ENCODE assay signal across 16 cellular contexts in the genomic region with DNA sequence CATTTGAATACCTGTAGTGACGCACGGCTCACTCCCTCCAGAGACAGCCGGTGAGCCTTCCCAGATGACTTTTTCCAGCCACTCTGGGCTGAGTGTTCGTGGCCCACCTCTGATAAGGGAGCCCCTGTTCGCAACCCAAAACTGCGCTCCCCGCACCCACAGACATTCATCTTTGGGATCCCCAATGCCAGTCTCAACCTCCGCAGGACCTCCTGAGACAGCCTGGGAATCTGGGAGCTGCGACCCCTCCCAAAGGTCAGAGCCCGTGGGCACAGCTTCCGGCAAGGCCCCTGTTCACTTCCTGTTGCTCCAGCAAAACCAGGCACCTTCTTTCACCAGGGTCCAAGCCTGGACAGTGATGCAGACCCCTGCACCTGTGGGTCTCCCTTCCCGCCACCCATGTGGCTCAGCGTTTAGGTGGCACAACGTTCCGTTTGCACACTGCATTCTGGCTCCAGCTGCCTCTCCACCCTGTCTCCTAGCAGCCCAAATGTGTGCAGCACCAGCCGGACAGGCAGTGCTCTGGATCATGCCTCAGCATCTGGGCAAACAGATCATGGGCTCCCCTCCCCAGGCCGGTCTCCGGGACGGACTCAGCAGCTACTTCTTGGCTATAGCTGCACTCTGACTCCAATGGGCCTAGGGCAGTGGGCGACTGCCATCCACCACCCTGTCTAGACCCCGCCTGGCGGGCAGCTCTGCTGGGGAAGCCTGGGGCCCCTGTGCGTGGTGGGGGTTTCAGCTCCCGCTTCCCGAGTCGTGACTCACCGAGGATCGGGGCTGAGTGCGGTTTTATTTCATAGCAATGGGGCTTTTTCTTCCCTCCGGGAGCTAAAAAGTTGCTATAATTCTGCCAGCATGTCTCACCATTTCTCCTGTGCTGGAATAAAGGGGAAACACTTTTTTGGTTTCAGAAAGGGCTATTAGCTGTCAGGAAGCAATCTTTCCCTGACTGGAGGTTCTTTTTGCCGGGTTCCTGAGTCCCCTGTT.
DNase-seq lines count a peak whose midpoint lies in the region; ATAC-seq, FAIRE-seq and TF ChIP-seq lines count a peak whose summit lies in the region.
"Had no signal": no experiment of that assay in that cellular context is flagged by ENCODE, and none has a peak within 500 bp of the region (broad histone marks: within the 10 kb centered on the region; RNA-seq: fewer than 3 reads in every experiment).

No MANE protein-coding gene starts in this region.

- H3K9ac ChIP-seq in liver (ENCODE audit: low read depth in 1 of 2, low read length in 2 of 2) (no peak overlapping the region), HepG2 (ENCODE audit: insufficient read depth, low read depth, low read length) (no peak overlapping the region)

- no peak overlapping the region for H3K4me3 Mint-ChIP-seq in chondrocyte (ENCODE audit: unreplicated experiment)
- H3K4me3 Mint-ChIP-seq: CD4-positive, CD25-positive, alpha-beta regulatory T cell; GM23338 had no signal

- DNase-seq in HepG2 (ENCODE audit: low spot score) (no peak), chondrocyte (ENCODE audit: low spot score) (peak; percentile 75), osteoblast (ENCODE audit: insufficient read length, low spot score, missing footprints) (peak; percentile 60), LoVo (ENCODE audit: low spot score) (no peak), nucleus accumbens (lab: John Stamatoyannopoulos, UW) (no peak), RCC 7860 (ENCODE audit: low spot score) (no peak), epidermal melanocyte (ENCODE audit: insufficient read length, low spot score) (no peak)
- DNase-seq: CD4-positive, CD25-positive, alpha-beta regulatory T cell; NCI-H1092 treated with DMSO at 0.1 percent for 48 hours; NCI-H187; NCI-H510A; NCI-H82; SIG-M5 had no signal

- H3K4me2 ChIP-seq in HepG2 (ENCODE audit: low read depth, low read length), result no peak overlapping the region
- H3K4me2 ChIP-seq in osteoblast (ENCODE audit: insufficient read depth, low read length), result no peak overlapping the region
- H3K4me2 ChIP-seq: GM23338 had no signal

- CTCF ChIA-PET in HepG2 (lab: Yijun Ruan, JAX; ENCODE audit: low intra/inter-chr PET ratio, low total read pairs), result no interaction called here

- H3K9me3 ChIP-seq in liver (ENCODE audit: control insufficient read depth in 4 of 4, low read length in 3 of 4) (no peaks in the 10 kb centered on the region), HepG2 (ENCODE audit: low read length) (no peaks in the 10 kb centered on the region), osteoblast (ENCODE audit: low read depth, low read length) (no peaks in the 10 kb centered on the region)

- no peak overlapping the region for H2AFZ ChIP-seq in HepG2 (ENCODE audit: low read length)
- no peak overlapping the region for H2AFZ ChIP-seq in osteoblast (ENCODE audit: low read length)
- H2AFZ ChIP-seq: GM23338 had no signal

- H3K27me3 Mint-ChIP-seq in chondrocyte (ENCODE audit: low read depth), result peaks cover 25% of the 10 kb centered on the region

- ATAC-seq in HepG2, result no peak
- ATAC-seq: K562 had no signal

- H3K4me1 Mint-ChIP-seq in chondrocyte (ENCODE audit: low read depth), result no peaks in the 10 kb centered on the region
- H3K4me1 Mint-ChIP-seq: CD4-positive, CD25-positive, alpha-beta regulatory T cell had no signal

- no TSS peak for BruUV-seq in HepG2 (replicated peaks; lab: Mats Ljungman, UMichigan)

- peaks cover 0 to 29% (median 25%) of the 10 kb centered on the region in 4 donors for H3K4me1 ChIP-seq in liver (ENCODE audit: control insufficient read depth in 4 of 4, insufficient read depth in 4 of 4, low read length in 3 of 4)
- no peaks in the 10 kb centered on the region for H3K4me1 ChIP-seq in HepG2 (ENCODE audit: insufficient read depth, low read length)
- no peaks in the 10 kb centered on the region for H3K4me1 ChIP-seq in osteoblast (ENCODE audit: insufficient read depth, low read length)

- POLR2A ChIA-PET in HepG2 (lab: Yijun Ruan, JAX), result no interaction called here

- H3K27ac Mint-ChIP-seq in chondrocyte (ENCODE audit: unreplicated experiment), result no peak overlapping the region
- H3K27ac Mint-ChIP-seq: CD4-positive, CD25-positive, alpha-beta regulatory T cell; GM23338 had no signal

- H3K36me3 Mint-ChIP-seq in chondrocyte (ENCODE audit: low read depth), result no peaks in the 10 kb centered on the region
- H3K36me3 Mint-ChIP-seq: CD4-positive, CD25-positive, alpha-beta regulatory T cell had no signal

- no peak for TF ChIP-seq CTCF in liver (IDR thresholded peaks at IDR 0.05; ENCODE audit: low read depth, low read length, missing input control)
- TF ChIP-seq CTCF in HepG2 (CRISPR knock-in tag; IDR thresholded peaks at IDR 0.05), result no peak
- TF ChIP-seq CTCF in chondrocyte (IDR thresholded peaks at IDR 0.05), result no peak
- no peak for TF ChIP-seq CTCF in osteoblast (IDR thresholded peaks at IDR 0.05; ENCODE audit: extremely low read depth, low read depth, low read length)

- TF ChIP-seq EP300 in HepG2 (IDR thresholded peaks at IDR 0.05; ENCODE audit: low read depth in 2 of 2, low read length in 2 of 2), result no peak
- no peak for TF ChIP-seq EP300 in HepG2 (CRISPR knock-in tag; IDR thresholded peaks at IDR 0.05; ENCODE audit: borderline replicate concordance)

- TF ChIP-seq RAD21 in liver (IDR thresholded peaks at IDR 0.05), result no peak
- no peak for TF ChIP-seq RAD21 in HepG2 (CRISPR knock-in tag; IDR thresholded peaks at IDR 0.05)

- no peaks in the 10 kb centered on the region for H3K27me3 ChIP-seq in liver (ENCODE audit: control insufficient read depth in 4 of 4, insufficient read depth in 4 of 4, low read length in 3 of 4)
- H3K27me3 ChIP-seq in HepG2 (ENCODE audit: control insufficient read depth in 1 of 2, insufficient read depth in 2 of 2, low read length in 2 of 2), result peaks cover 11 to 79% of the 10 kb centered on the region in 2 experiments; a peak in 4 of 5 replicates
- H3K27me3 ChIP-seq in osteoblast (ENCODE audit: insufficient read depth, low read length), result no peaks in the 10 kb centered on the region

- H3K36me3 ChIP-seq in liver (ENCODE audit: control insufficient read depth in 4 of 4, insufficient read depth in 3 of 4, low read depth in 1 of 4, low read length in 3 of 4), result no peaks in the 10 kb centered on the region
- no peaks in the 10 kb centered on the region for H3K36me3 ChIP-seq in HepG2 (replicated peaks in 1 of 2; ENCODE audit: control insufficient read depth in 1 of 2, insufficient read depth in 2 of 2, low read length in 2 of 2)
- no peaks in the 10 kb centered on the region for H3K36me3 ChIP-seq in osteoblast (ENCODE audit: insufficient read depth, low read length)

- FAIRE-seq in HepG2 (lab: Jason Lieb, UNC) (no peak), RCC 7860 (lab: Jason Lieb, UNC) (no peak)
- FAIRE-seq: K562 had no signal

- H3K79me2 ChIP-seq in HepG2 (ENCODE audit: insufficient read depth, low read length), result no peaks in the 10 kb centered on the region
- no peaks in the 10 kb centered on the region for H3K79me2 ChIP-seq in osteoblast (ENCODE audit: insufficient read depth, low read length)

- intact Hi-C loops in HepG2 (cut with micrococcal nuclease; ENCODE audit: unreplicated experiment), result loop anchor here (2.0 kb wide), 1 partner anchor 21 kb away; no protein-coding TSS in a partner anchor

- in situ Hi-C loops in HepG2 (cut with HindIII; ENCODE audit: extremely low pct_ligation_motif_present, low pct_unique_long_range_greater_than_20kb), result no loop called here

- peak overlapping the region; percentile 80 to 86 for H3K27ac ChIP-seq in liver (ENCODE audit: low read depth in 1 of 2, low read length in 2 of 2)
- H3K27ac ChIP-seq in HepG2 (ENCODE audit: extremely low read length, insufficient read depth, low read length), result no peak overlapping the region
- no peak overlapping the region for H3K27ac ChIP-seq in osteoblast (ENCODE audit: low read depth, low read length)

- H3K4me3 ChIP-seq in liver (ENCODE audit: low read depth in 1 of 3, low read length in 3 of 3), result no peak overlapping the region
- no peak overlapping the region for H3K4me3 ChIP-seq in HepG2 (replicated peaks in 1 of 3; ENCODE audit: insufficient read depth in 1 of 3, low read depth in 2 of 3, low read length in 3 of 3)
- H3K4me3 ChIP-seq in osteoblast (ENCODE audit: insufficient read depth, low read length), result no peak overlapping the region
- H3K4me3 ChIP-seq: GM23338, K562 had no signal

- H3K9me3 Mint-ChIP-seq in chondrocyte (ENCODE audit: low read depth), result no peaks in the 10 kb centered on the region
- H3K9me3 Mint-ChIP-seq: GM23338 had no signal

- no peak for TF ChIP-seq POLR2A in HepG2 (IDR thresholded peaks at IDR 0.05; ENCODE audit: insufficient read depth in 1 of 2, low read depth in 2 of 2, low read length in 2 of 2)

- H4K20me1 ChIP-seq in HepG2 (ENCODE audit: insufficient read depth, low read length) (0 out of 2 replicates have a peak, but pooled peaks cover 3% of the 10 kb centered on the region), osteoblast (ENCODE audit: insufficient read depth, low read length) (no peaks in the 10 kb centered on the region)

- WGBS in liver, result 82% methylated on average over 31 of the region's 31 CpGs
- WGBS in HepG2 (ENCODE audit: low lambda C conversion rate), result 36% methylated on average over 22 of the region's 31 CpGs

TF ChIP-seq in liver, 16 proteins besides CTCF, POLR2A, EP300 and RAD21 (continues in another document):
- TF ChIP-seq YY1 (IDR thresholded peaks at IDR 0.05), result no peak

TF ChIP-seq in HepG2, 621 proteins besides CTCF, POLR2A, EP300 and RAD21:
- TF ChIP-seq ZNF766 (CRISPR knock-in tag; IDR thresholded peaks at IDR 0.05; ENCODE audit: borderline replicate concordance) (no peak), MAFF (IDR thresholded peaks at IDR 0.05; ENCODE audit: low read depth, low read length) (no peak), BHLHE40 (IDR thresholded peaks at IDR 0.05; ENCODE audit: low read length) (no peak), ELF1 (CRISPR knock-in tag; IDR thresholded peaks at IDR 0.05) (no peak), HNRNPUL1 (IDR thresholded peaks at IDR 0.05; ENCODE audit: low read depth, low read length) (no peak), POLR2G (IDR thresholded peaks at IDR 0.05; ENCODE audit: low read depth, low read length) (no peak)
- TF ChIP-seq, protein P1, sequence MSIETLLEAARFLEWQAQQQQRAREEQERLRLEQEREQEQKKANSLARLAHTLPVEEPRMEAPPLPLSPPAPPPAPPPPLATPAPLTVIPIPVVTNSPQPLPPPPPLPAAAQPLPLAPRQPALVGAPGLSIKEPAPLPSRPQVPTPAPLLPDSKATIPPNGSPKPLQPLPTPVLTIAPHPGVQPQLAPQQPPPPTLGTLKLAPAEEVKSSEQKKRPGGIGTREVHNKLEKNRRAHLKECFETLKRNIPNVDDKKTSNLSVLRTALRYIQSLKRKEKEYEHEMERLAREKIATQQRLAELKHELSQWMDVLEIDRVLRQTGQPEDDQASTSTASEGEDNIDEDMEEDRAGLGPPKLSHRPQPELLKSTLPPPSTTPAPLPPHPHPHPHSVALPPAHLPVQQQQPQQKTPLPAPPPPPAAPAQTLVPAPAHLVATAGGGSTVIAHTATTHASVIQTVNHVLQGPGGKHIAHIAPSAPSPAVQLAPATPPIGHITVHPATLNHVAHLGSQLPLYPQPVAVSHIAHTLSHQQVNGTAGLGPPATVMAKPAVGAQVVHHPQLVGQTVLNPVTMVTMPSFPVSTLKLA (IDR thresholded peaks at IDR 0.05), result no peak

Comparison
In these comparisons a context has a peak if more than half of its experiments do, and no peak if none do; other contexts are left out.
1. H3K27ac ChIP-seq: peak in liver (2 of 2); none in HepG2 (single experiment) and osteoblast (single experiment).
2. DNase-seq: peak in chondrocyte (single experiment) and osteoblast (single experiment); none in HepG2 (single experiment), LoVo (single experiment), nucleus accumbens (0 of 56), RCC 7860 (single experiment) and epidermal melanocyte (single experiment).